ENCODE assay signal across 8 cellular contexts in genomic region chr4:112514079-112514448, GRCh38. TPM values are rescaled to one million over a fixed set of nuclear protein-coding genes. Genes with fewer than 3 reads are reported as not detected.
A peak's percentile ranks its signal among the peaks of the same experiment; 100 is the strongest.
DNase-seq lines count a peak whose midpoint lies in the region; ATAC-seq and TF ChIP-seq lines count a peak whose summit lies in the region.

No MANE protein-coding gene starts in this region.

- H3K4me3 Mint-ChIP-seq in activated CD4-positive, alpha-beta memory T cell treated with anti-CD3 and anti-CD28 coated beads for 36 hours, result peak overlapping the region; percentile 94
- H3K4me3 Mint-ChIP-seq in natural killer cell treated with Interleukin-12 subunit alpha and Interleukin-12 subunit beta and Interleukin-15 and Interleukin-18, amount 100 ng/mL, for 72 hours, result peak overlapping the region; percentile 91

- POLR2A ChIA-PET in HEK293T (lab: Yijun Ruan, JAX), result interaction anchor here (0.6 to 1.8 kb wide), 2 partner anchors 11 to 577 kb away, joined by 3 to 4 read pairs; no protein-coding TSS in a partner anchor
- POLR2A ChIA-PET in activated CD4-positive, alpha-beta memory T cell treated with anti-CD3 and anti-CD28 coated beads for 36 hours (lab: Charles Lee), result no interaction called here

- peaks cover 5% of the 10 kb centered on the region for H3K36me3 Mint-ChIP-seq in activated CD4-positive, alpha-beta memory T cell treated with anti-CD3 and anti-CD28 coated beads for 36 hours
- H3K36me3 Mint-ChIP-seq in natural killer cell treated with Interleukin-12 subunit alpha and Interleukin-12 subunit beta and Interleukin-15 and Interleukin-18, amount 100 ng/mL, for 72 hours, result peaks cover 15% of the 10 kb centered on the region

- ATAC-seq in natural killer cell treated with Interleukin-12 subunit alpha and Interleukin-12 subunit beta and Interleukin-15 and Interleukin-18, amount 100 ng/mL, for 72 hours, result no peak
- ATAC-seq in HG02970 (IDR thresholded peaks at IDR 0.05; ENCODE audit: low FRiP score, unreplicated experiment) (no peak), GM18870 (IDR thresholded peaks at IDR 0.05; ENCODE audit: unreplicated experiment) (no peak)

- H3K27ac Mint-ChIP-seq in activated CD4-positive, alpha-beta memory T cell treated with anti-CD3 and anti-CD28 coated beads for 36 hours, result no peak overlapping the region
- H3K27ac Mint-ChIP-seq in natural killer cell treated with Interleukin-12 subunit alpha and Interleukin-12 subunit beta and Interleukin-15 and Interleukin-18, amount 100 ng/mL, for 72 hours, result no peak overlapping the region

- H3K4me1 Mint-ChIP-seq in activated CD4-positive, alpha-beta memory T cell treated with anti-CD3 and anti-CD28 coated beads for 36 hours (ENCODE audit: low read depth), result peaks cover 48% of the 10 kb centered on the region
- H3K4me1 Mint-ChIP-seq in natural killer cell treated with Interleukin-12 subunit alpha and Interleukin-12 subunit beta and Interleukin-15 and Interleukin-18, amount 100 ng/mL, for 72 hours (ENCODE audit: low read depth in 2 of 2), result peaks cover 39 to 45% of the 10 kb centered on the region in 2 donors

- CTCF ChIA-PET in HEK293T (lab: Yijun Ruan, JAX), result interaction anchor here (0.7 to 1.9 kb wide), 4 partner anchors 10 to 251 kb away, joined by 3 to 5 read pairs (median 4); no protein-coding TSS in a partner anchor
- CTCF ChIA-PET in activated CD4-positive, alpha-beta memory T cell treated with anti-CD3 and anti-CD28 coated beads for 36 hours (lab: Charles Lee), result interaction anchor here (0.8 kb wide), 1 partner anchor 9 kb away, joined by 3 read pairs; no protein-coding TSS in a partner anchor

- intact Hi-C loops in activated CD4-positive, alpha-beta memory T cell treated with anti-CD3 and anti-CD28 coated beads for 36 hours (cut with micrococcal nuclease), result loop anchor here (2.0 to 10.0 kb wide), 5 partner anchors 123 to 1251 kb away; partner anchors contain the start of genes AP1AR, CAMK2D, FAM241A and LARP7

- peak in 2 of 3 experiments; percentile 4 to 67 for DNase-seq in NCI-H1417 (lab: John Stamatoyannopoulos, UW)
- no peak for DNase-seq in NCI-H1417 treated with DMSO at 0.1 percent for 48 hours (lab: John Stamatoyannopoulos, UW)
- DNase-seq in HEK293T (ENCODE audit: extremely low spot score), result peak; percentile 21
- DNase-seq in activated CD4-positive, alpha-beta memory T cell treated with anti-CD3 and anti-CD28 coated beads for 36 hours, result no peak
- DNase-seq in natural killer cell treated with Interleukin-12 subunit alpha and Interleukin-12 subunit beta and Interleukin-15 and Interleukin-18, amount 100 ng/mL, for 72 hours (ENCODE audit: low spot score), result no peak
- no peak for DNase-seq in activated gamma-delta T cell treated with Interleukin-2 at 50 U/mL for 16 hours

- H3K9me3 Mint-ChIP-seq in activated CD4-positive, alpha-beta memory T cell treated with anti-CD3 and anti-CD28 coated beads for 36 hours, result no peaks in the 10 kb centered on the region
- no peaks in the 10 kb centered on the region for H3K9me3 Mint-ChIP-seq in natural killer cell treated with Interleukin-12 subunit alpha and Interleukin-12 subunit beta and Interleukin-15 and Interleukin-18, amount 100 ng/mL, for 72 hours

- H3K27me3 Mint-ChIP-seq in activated CD4-positive, alpha-beta memory T cell treated with anti-CD3 and anti-CD28 coated beads for 36 hours, result peaks cover 86% of the 10 kb centered on the region
- H3K27me3 Mint-ChIP-seq in natural killer cell treated with Interleukin-12 subunit alpha and Interleukin-12 subunit beta and Interleukin-15 and Interleukin-18, amount 100 ng/mL, for 72 hours, result peaks cover 70 to 89% of the 10 kb centered on the region in 2 donors

TF ChIP-seq in HEK293T, 16 proteins besides CTCF, POLR2A, EP300 and RAD21:
- no peak for TF ChIP-seq ZNF384 (IDR thresholded peaks at IDR 0.05)
- TF ChIP-seq PKNOX1 (IDR thresholded peaks at IDR 0.05), result no peak
- no peak for TF ChIP-seq SP1 (IDR thresholded peaks at IDR 0.05)
- no peak for TF ChIP-seq CTBP1 (IDR thresholded peaks at IDR 0.05; ENCODE audit: borderline replicate concordance)
- TF ChIP-seq BHLHE40 (IDR thresholded peaks at IDR 0.05; ENCODE audit: borderline replicate concordance), result no peak
- TF ChIP-seq L3MBTL2 (conservative IDR thresholded peaks at IDR 0.05), result no peak
- TF ChIP-seq HDGF (IDR thresholded peaks at IDR 0.05; ENCODE audit: borderline replicate concordance), result no peak
- no peak for TF ChIP-seq SUZ12 (IDR thresholded peaks at IDR 0.05)
- TF ChIP-seq ARNT (IDR thresholded peaks at IDR 0.05), result no peak
- TF ChIP-seq FOXK2 (IDR thresholded peaks at IDR 0.05), result no peak
- no peak for TF ChIP-seq TARDBP (IDR thresholded peaks at IDR 0.05)
- TF ChIP-seq FOXA1 (IDR thresholded peaks at IDR 0.05), result no peak
- no peak for TF ChIP-seq FOXM1 (IDR thresholded peaks at IDR 0.05; ENCODE audit: borderline replicate concordance)
- no peak for TF ChIP-seq LEF1 (IDR thresholded peaks at IDR 0.05; ENCODE audit: borderline replicate concordance)
- no peak for TF ChIP-seq NFRKB (IDR thresholded peaks at IDR 0.05)
- no peak for TF ChIP-seq ELF4 (IDR thresholded peaks at IDR 0.05)

RNA-seq across cellular contexts. Expression of gene NEUROG2, which starts 1.9 kb away (rescaled TPM):
- total RNA-seq in activated CD4-positive, alpha-beta memory T cell treated with anti-CD3 and anti-CD28 coated beads for 36 hours, result not detected
- total RNA-seq in natural killer cell treated with Interleukin-12 subunit alpha and Interleukin-12 subunit beta and Interleukin-15 and Interleukin-18, amount 100 ng/mL, for 72 hours, result not detected

Comparison
In these comparisons a context has a peak if more than half of its experiments do, and no peak if none do; other contexts are left out.
1. DNase-seq: peak in NCI-H1417 (2 of 3) and HEK293T (single experiment); none in NCI-H1417 treated with DMSO at 0.1 percent for 48 hours (single experiment), activated CD4-positive, alpha-beta memory T cell treated with anti-CD3 and anti-CD28 coated beads for 36 hours (single experiment), natural killer cell treated with Interleukin-12 subunit alpha and Interleukin-12 subunit beta and Interleukin-15 and Interleukin-18, amount 100 ng/mL, for 72 hours (single experiment) and activated gamma-delta T cell treated with Interleukin-2 at 50 U/mL for 16 hours (single experiment).